Comparison of ENCODE assay signal across 11 cellular contexts in genomic region chr13:44819245-44819644, GRCh38.
DNase-seq lines count a peak whose midpoint lies in the region; TF ChIP-seq lines count a peak whose summit lies in the region.
"Had no signal": no experiment of that assay in that cellular context is flagged by ENCODE, and none has a peak within 500 bp of the region (broad histone marks: within the 10 kb centered on the region; RNA-seq: fewer than 3 reads in every experiment).

No MANE protein-coding gene starts in this region.

- no peak overlapping the region for H3K4me3 ChIP-seq in astrocyte of the cerebellum (ENCODE audit: low read depth, low read length)
- H3K4me3 ChIP-seq: BLaER1 had no signal

- in situ Hi-C loops in astrocyte of the cerebellum (cut with HindIII; ENCODE audit: low sequenced_read_pairs): loop anchor here (10.0 kb wide), 1 partner anchor 84 kb away; no protein-coding TSS in a partner anchor

- no peak for TF ChIP-seq CTCF in astrocyte of the cerebellum (IDR thresholded peaks at IDR 0.05; ENCODE audit: low read depth, low read length, missing control alignments)

- peak; percentile 6 to 10 for DNase-seq in activated CD4-positive, alpha-beta T cell treated with anti-CD3 and anti-CD28 coated beads, Interleukin-2, amount 50 U/mL, for 48 hours
- no peak for DNase-seq in activated CD4-positive, alpha-beta T cell treated with anti-CD3 and anti-CD28 coated beads, Interleukin-2, amount 50 U/mL, for 4 hours
- DNase-seq in NCI-H2029 treated with DMSO at 0.1 percent for 48 hours (lab: John Stamatoyannopoulos, UW): peak; percentile 74
- DNase-seq in astrocyte of the cerebellum (ENCODE audit: low read depth): peak; percentile 53
- DNase-seq in non-pigmented ciliary epithelial cell (ENCODE audit: low read depth): peak; percentile 75
- DNase-seq in nucleus accumbens (lab: John Stamatoyannopoulos, UW): no peak
- DNase-seq in cerebellum (ENCODE audit: low spot score): no peak
- no peak for DNase-seq in pons (ENCODE audit: low spot score)
- DNase-seq: naive B cell, NCI-H510A had no signal

Comparison
In these comparisons a context has a peak if more than half of its experiments do, and no peak if none do; other contexts are left out.
1. DNase-seq: peak in activated CD4-positive, alpha-beta T cell treated with anti-CD3 and anti-CD28 coated beads, Interleukin-2, amount 50 U/mL, for 48 hours (2 of 2), NCI-H2029 treated with DMSO at 0.1 percent for 48 hours (single experiment), astrocyte of the cerebellum (single experiment) and non-pigmented ciliary epithelial cell (single experiment); none in activated CD4-positive, alpha-beta T cell treated with anti-CD3 and anti-CD28 coated beads, Interleukin-2, amount 50 U/mL, for 4 hours (0 of 2), nucleus accumbens (0 of 56), cerebellum (single experiment) and pons (single experiment).